ENCODE assay signal across 1 cellular context in genomic region chr12:79434561-79434960, GRCh38.
TF ChIP-seq lines count a peak whose summit lies in the region.

No MANE protein-coding gene starts in this region.

TF ChIP-seq in IMR-90, 13 proteins besides CTCF, POLR2A, EP300 and RAD21:
- TF ChIP-seq RCOR1 (IDR thresholded peaks at IDR 0.05; ENCODE audit: insufficient replicate concordance, low read length): no peak
- TF ChIP-seq USF2 (IDR thresholded peaks at IDR 0.05; ENCODE audit: low read depth, low read length): no peak
